Comparison of ENCODE assay signal across 29 cellular contexts in genomic region chr10:119638982-119639381, GRCh38. TPM values are rescaled to one million over a fixed set of nuclear protein-coding genes. Genes with fewer than 3 reads are reported as not detected.
DNase-seq lines count a peak whose midpoint lies in the region; ATAC-seq, FAIRE-seq and TF ChIP-seq lines count a peak whose summit lies in the region.
"Had no signal": no experiment of that assay in that cellular context is flagged by ENCODE, and none has a peak within 500 bp of the region (broad histone marks: within the 10 kb centered on the region; RNA-seq: fewer than 3 reads in every experiment).

No MANE protein-coding gene starts in this region.

- in situ Hi-C loops in HepG2 (cut with HindIII; ENCODE audit: extremely low pct_ligation_motif_present, low pct_unique_long_range_greater_than_20kb), result no loop called here

- H3K36me3 ChIP-seq in HepG2 (replicated peaks in 1 of 2; ENCODE audit: control insufficient read depth in 1 of 2, insufficient read depth in 2 of 2, low read length in 2 of 2) (no peaks in the 10 kb centered on the region), right lobe of liver (no peaks in the 10 kb centered on the region)
- H3K36me3 ChIP-seq: BE2C; BLaER1; BLaER1 treated with 17β-estradiol and CSF1 and Interleukin-3, amounts not matched to agents 10 nM and 100 nM had no signal

- H3K27ac ChIP-seq in HepG2 (ENCODE audit: extremely low read length, insufficient read depth, low read length) (no peak overlapping the region), right lobe of liver (no peak overlapping the region)
- H3K27ac ChIP-seq: 22Rv1; A549; BLaER1; BLaER1 treated with 17β-estradiol and CSF1 and Interleukin-3, amounts not matched to agents 10 nM and 100 nM; C4-2B had no signal

- TF ChIP-seq POLR2A in HepG2 (IDR thresholded peaks at IDR 0.05; ENCODE audit: insufficient read depth in 1 of 2, low read depth in 2 of 2, low read length in 2 of 2) (no peak), right lobe of liver (IDR thresholded peaks at IDR 0.05) (no peak)

- peak overlapping the region; percentile 55; the same call in 1 of the 2 replicates for H3K4me2 ChIP-seq in HepG2 (ENCODE audit: low read depth, low read length)
- H3K4me2 ChIP-seq: A549, BLaER1 had no signal

- TF ChIP-seq CTCF in HepG2 (CRISPR knock-in tag; IDR thresholded peaks at IDR 0.05) (0 out of 2 replicates have a peak, but pooled peaks have one; percentile 11), right lobe of liver (IDR thresholded peaks at IDR 0.05) (no peak)

- H4K20me1 ChIP-seq in HepG2 (ENCODE audit: insufficient read depth, low read length), result no peaks in the 10 kb centered on the region
- H4K20me1 ChIP-seq: BLaER1; BLaER1 treated with 17β-estradiol and CSF1 and Interleukin-3, amounts not matched to agents 10 nM and 100 nM had no signal

- H3K9ac ChIP-seq in HepG2 (ENCODE audit: insufficient read depth, low read depth, low read length), result no peak overlapping the region
- H3K9ac ChIP-seq: BLaER1; BLaER1 treated with 17β-estradiol and CSF1 and Interleukin-3, amounts not matched to agents 10 nM and 100 nM had no signal

- no peak for TF ChIP-seq RAD21 in HepG2 (CRISPR knock-in tag; IDR thresholded peaks at IDR 0.05)

- CTCF ChIA-PET in HepG2 (lab: Yijun Ruan, JAX; ENCODE audit: low intra/inter-chr PET ratio, low total read pairs), result interaction anchor here (0.6 kb wide), 1 partner anchor 48 kb away, joined by 4 read pairs; no protein-coding TSS in a partner anchor

- H3K4me1 ChIP-seq in HepG2 (ENCODE audit: insufficient read depth, low read length) (peaks cover 95% of the 10 kb centered on the region), right lobe of liver (peaks cover 0 to 9% (median 3%) of the 10 kb centered on the region in 4 donors)
- H3K4me1 ChIP-seq: BLaER1 had no signal

- intact Hi-C loops in HepG2 (cut with micrococcal nuclease; ENCODE audit: unreplicated experiment), result no loop called here
- intact Hi-C loops in right lobe of liver (cut with DNase I), result no loop called here

- H3K27me3 ChIP-seq in HepG2 (ENCODE audit: control insufficient read depth in 1 of 2, insufficient read depth in 2 of 2, low read length in 2 of 2) (no peaks in the 10 kb centered on the region; a peak in 1 of 5 replicates), right lobe of liver (no peaks in the 10 kb centered on the region)
- H3K27me3 ChIP-seq: BE2C; BLaER1; BLaER1 treated with 17β-estradiol and CSF1 and Interleukin-3, amounts not matched to agents 10 nM and 100 nM had no signal

- no peaks in the 10 kb centered on the region for H3K79me2 ChIP-seq in HepG2 (ENCODE audit: insufficient read depth, low read length)

- H3K9me3 ChIP-seq in HepG2 (ENCODE audit: low read length), result no peaks in the 10 kb centered on the region
- H3K9me3 ChIP-seq in right lobe of liver, result no peaks in the 10 kb centered on the region
- H3K9me3 ChIP-seq: A549, BE2C, Caco-2 had no signal

- FAIRE-seq in HepG2 (lab: Jason Lieb, UNC), result peak; percentile 39
- FAIRE-seq: A204.1, A549, D721Med had no signal

- H3K4me3 ChIP-seq in HepG2 (replicated peaks in 1 of 3; ENCODE audit: insufficient read depth in 1 of 3, low read depth in 2 of 3, low read length in 3 of 3), result no peak overlapping the region
- no peak overlapping the region for H3K4me3 ChIP-seq in right lobe of liver
- H3K4me3 ChIP-seq: A549; BLaER1; BLaER1 treated with 17β-estradiol and CSF1 and Interleukin-3, amounts not matched to agents 10 nM and 100 nM had no signal

- BruUV-seq in HepG2 (replicated peaks; lab: Mats Ljungman, UMichigan), result no TSS peak

- ATAC-seq in HepG2 (no peak), right lobe of liver (no peak)
- ATAC-seq: A549; CD8-positive, alpha-beta T cell had no signal

- 5% methylated on average over 7 of the region's 7 CpGs for WGBS in HepG2 (ENCODE audit: low lambda C conversion rate)
- 43% methylated on average over 7 of the region's 7 CpGs for WGBS in right lobe of liver (ENCODE audit: insufficient coverage, low coverage, low lambda C conversion rate, missing lambda C conversion rate)

- no peak overlapping the region for H2AFZ ChIP-seq in HepG2 (ENCODE audit: low read length)

- POLR2A ChIA-PET in HepG2 (lab: Yijun Ruan, JAX), result no interaction called here

- DNase-seq in HepG2 (ENCODE audit: low spot score) (peak; percentile 51), right lobe of liver (no peak)
- DNase-seq: 8988T; ACHN; AML-193; BE2C; C1 segment of cervical spinal cord; Caco-2; Calu3; CD4-positive, alpha-beta memory T cell; CD4-positive, alpha-beta T cell; CD4-positive, CD25-positive, alpha-beta regulatory T cell; CD8-positive, alpha-beta memory T cell; CD8-positive, alpha-beta T cell; COR-L47; DMS 273 treated with DMSO at 0.1 percent for 48 hours; DMS153; DMS53; DMS79; DMS79 treated with DMSO at 0.1 percent for 48 hours; DND-41; EL had no signal

- TF ChIP-seq EP300 in HepG2 (IDR thresholded peaks at IDR 0.05; ENCODE audit: low read depth in 2 of 2, low read length in 2 of 2) (no peak), HepG2 (CRISPR knock-in tag; IDR thresholded peaks at IDR 0.05; ENCODE audit: borderline replicate concordance) (no peak)

TF ChIP-seq in HepG2, 621 proteins besides CTCF, POLR2A, EP300 and RAD21 (continues in another document):
- TF ChIP-seq MIER2 (CRISPR knock-in tag; IDR thresholded peaks at IDR 0.05), result no peak

RNA-seq across cellular contexts. Expression of gene BAG3, which starts 12.2 kb away (rescaled TPM):
- total RNA-seq in HepG2 (2016; rRNA removed; fragmentation: Illumina TruSeq; extraction: Trizol) (6.7 and 7.9 TPM in 2 replicates), right lobe of liver (10 to 100 TPM; 12.5 to 26.0 (median 18.2) TPM)
- 1.7 and 2.0 TPM in 2 replicates for total RNA-seq in HepG2 (2016; cell fraction: cytosol; rRNA removed; fragmentation: Illumina TruSeq; extraction: Trizol; ENCODE audit: low read depth)
- total RNA-seq in HepG2 (2016; cell fraction: insoluble cytoplasmic fraction; rRNA removed; fragmentation: Illumina TruSeq; extraction: Trizol), result 6.7 and 7.5 TPM in 2 replicates
- total RNA-seq in HepG2 (2016; cell fraction: membrane; rRNA removed; fragmentation: Illumina TruSeq; extraction: Trizol), result 4.9 and 5.1 TPM in 2 replicates
- total RNA-seq in HepG2 (2016; cell fraction: nucleus; rRNA removed; fragmentation: Illumina TruSeq; extraction: Trizol), result 4.8 and 6.3 TPM in 2 replicates
- polyA plus RNA-seq in HepG2 (2011; rRNA removed), result 2.9 and 3.0 TPM in 2 replicates
- polyA plus RNA-seq in HepG2 (2011; cell fraction: cytosol; rRNA removed), result 2.5 and 3.1 TPM in 2 replicates
- polyA plus RNA-seq in HepG2 (2011; cell fraction: nucleus; rRNA removed), result 9.0 and 9.5 TPM in 2 replicates
- 12.7 and 14.8 TPM in 2 replicates for polyA plus RNA-seq in HepG2 (2012)
- polyA plus RNA-seq in HepG2 (2016; cell fraction: cytosol; fragmentation: Illumina TruSeq; extraction: Trizol; ENCODE audit: low read depth), result 1.9 and 2.1 TPM in 2 replicates
- 15.1 and 20.8 TPM in 2 replicates for polyA plus RNA-seq in HepG2 (2016; cell fraction: insoluble cytoplasmic fraction; fragmentation: Illumina TruSeq; extraction: Trizol; ENCODE audit: low read depth)
- 3.2 and 4.9 TPM in 2 replicates for polyA plus RNA-seq in HepG2 (2016; cell fraction: membrane; fragmentation: Illumina TruSeq; extraction: Trizol; ENCODE audit: low read depth)
- 14.7 and 18.1 TPM in 2 replicates for polyA plus RNA-seq in HepG2 (2016; cell fraction: nucleus; fragmentation: Illumina TruSeq; extraction: Trizol; ENCODE audit: insufficient read depth, low read depth)
- polyA minus RNA-seq in HepG2 (2011; rRNA and poly(A)+ RNA removed; ENCODE audit: low replicate concordance), result 3.1 and 5.4 TPM in 2 replicates
- polyA minus RNA-seq in HepG2 (2011; cell fraction: cytosol; rRNA and poly(A)+ RNA removed), result 6.2 and 6.5 TPM in 2 replicates
- 2.2 and 3.2 TPM in 2 replicates for polyA minus RNA-seq in HepG2 (2011; cell fraction: nucleus; rRNA and poly(A)+ RNA removed)

RNA-seq across cellular contexts. Expression of gene TIAL1, which starts 42.2 kb away (rescaled TPM):
- total RNA-seq in HepG2 (2016; rRNA removed; fragmentation: Illumina TruSeq; extraction: Trizol), result 31.5 and 36.6 TPM in 2 replicates
- total RNA-seq in HepG2 (2016; cell fraction: cytosol; rRNA removed; fragmentation: Illumina TruSeq; extraction: Trizol; ENCODE audit: low read depth), result 19.8 and 22.7 TPM in 2 replicates
- 32.7 and 33.0 TPM in 2 replicates for total RNA-seq in HepG2 (2016; cell fraction: insoluble cytoplasmic fraction; rRNA removed; fragmentation: Illumina TruSeq; extraction: Trizol)
- total RNA-seq in HepG2 (2016; cell fraction: membrane; rRNA removed; fragmentation: Illumina TruSeq; extraction: Trizol), result 32.9 and 34.8 TPM in 2 replicates
- total RNA-seq in HepG2 (2016; cell fraction: nucleus; rRNA removed; fragmentation: Illumina TruSeq; extraction: Trizol), result 74.7 and 93.9 TPM in 2 replicates
- 145 and 148 TPM in 2 replicates for polyA plus RNA-seq in HepG2 (2011; rRNA removed)
- 29.6 and 41.0 TPM in 2 replicates for polyA plus RNA-seq in HepG2 (2011; cell fraction: cytosol; rRNA removed)
- polyA plus RNA-seq in HepG2 (2011; cell fraction: nucleus; rRNA removed), result 368 and 448 TPM in 2 replicates
- polyA plus RNA-seq in HepG2 (2012), result 152 and 155 TPM in 2 replicates
- polyA plus RNA-seq in HepG2 (2016; cell fraction: cytosol; fragmentation: Illumina TruSeq; extraction: Trizol; ENCODE audit: low read depth), result 16.3 and 18.6 TPM in 2 replicates
- 72.0 and 75.0 TPM in 2 replicates for polyA plus RNA-seq in HepG2 (2016; cell fraction: insoluble cytoplasmic fraction; fragmentation: Illumina TruSeq; extraction: Trizol; ENCODE audit: low read depth)
- polyA plus RNA-seq in HepG2 (2016; cell fraction: membrane; fragmentation: Illumina TruSeq; extraction: Trizol; ENCODE audit: low read depth), result 36.1 and 39.6 TPM in 2 replicates
- polyA plus RNA-seq in HepG2 (2016; cell fraction: nucleus; fragmentation: Illumina TruSeq; extraction: Trizol; ENCODE audit: insufficient read depth, low read depth), result 291 and 317 TPM in 2 replicates
- polyA minus RNA-seq in HepG2 (2011; rRNA and poly(A)+ RNA removed; ENCODE audit: low replicate concordance), result 17.9 and 42.2 TPM in 2 replicates
- polyA minus RNA-seq in HepG2 (2011; cell fraction: cytosol; rRNA and poly(A)+ RNA removed), result 27.6 and 31.4 TPM in 2 replicates
- polyA minus RNA-seq in HepG2 (2011; cell fraction: nucleus; rRNA and poly(A)+ RNA removed), result 199 and 216 TPM in 2 replicates
- 10 to 100 TPM; 37.2 to 52.2 (median 46.3) TPM for total RNA-seq in right lobe of liver
